In genomic region chr2:230931556-230932231, GRCh38 we compare ENCODE assay signal across 19 cellular contexts. TPM values are rescaled to one million over a fixed set of nuclear protein-coding genes. Genes with fewer than 3 reads are reported as not detected.
DNase-seq lines count a peak whose midpoint lies in the region; ATAC-seq, FAIRE-seq and TF ChIP-seq lines count a peak whose summit lies in the region.
"Had no signal": no experiment of that assay in that cellular context is flagged by ENCODE, and none has a peak within 500 bp of the region (broad histone marks: within the 10 kb centered on the region; RNA-seq: fewer than 3 reads in every experiment).

No MANE protein-coding gene starts in this region.

- H3K79me1 ChIP-seq in H9 (ENCODE audit: insufficient read depth, low read depth, low read length, poor library complexity, severe bottlenecking), result no peaks in the 10 kb centered on the region

- ATAC-seq in activated T-cell treated with anti-CD3 and anti-CD28 coated beads, Interleukin-2, amount 50 U/mL, for 72 hours (replicated peaks in 1 of 2), result no peak

- H3K56ac ChIP-seq in H9 (ENCODE audit: insufficient read length, low read depth, low read length), result no peak overlapping the region

- DNase-seq in activated T-cell treated with anti-CD3 and anti-CD28 coated beads, Interleukin-2, amount 50 U/mL, for 24 hours, result peak; percentile 31
- no peak for DNase-seq in activated T-cell treated with anti-CD3 and anti-CD28 coated beads, Interleukin-2, amount 50 U/mL, for 72 hours
- DNase-seq in H9 (peak; percentile 21), endodermal cell (peak; percentile 38), small intestine (peak; percentile 23), NCI-H1417 (lab: John Stamatoyannopoulos, UW) (no peak), epidermal melanocyte (ENCODE audit: insufficient read length, low spot score) (no peak), foreskin fibroblast (no peak)
- DNase-seq: Caco-2; effector CD8-positive, alpha-beta T cell; Karpas-422; NCI-H446 treated with DMSO at 0.1 percent for 48 hours; SHP77 treated with DMSO at 0.1 percent for 48 hours; stimulated activated CD4-positive, alpha-beta T cell treated with anti-CD3 and anti-CD28 coated beads, Interleukin-1b, Interleukin-23, amount 100 ng/mL, for 48 hours had no signal

- H2BK120ac ChIP-seq in H9 (ENCODE audit: low read depth, low read length, poor library complexity, severe bottlenecking), result no peak overlapping the region

- TF ChIP-seq CTCF in H9 (conservative IDR thresholded peaks at IDR 0.05) (no peak), endodermal cell (conservative IDR thresholded peaks at IDR 0.05) (no peak), foreskin fibroblast (IDR thresholded peaks at IDR 0.05; ENCODE audit: low read depth, low read length) (no peak)

- no peak overlapping the region for H2AK5ac ChIP-seq in H9 (ENCODE audit: insufficient read length, low read length)

- H3K27ac Mint-ChIP-seq in activated T-cell treated with anti-CD3 and anti-CD28 coated beads, Interleukin-2, amount 50 U/mL, for 24 hours, result no peak overlapping the region
- H3K27ac Mint-ChIP-seq in activated T-cell treated with anti-CD3 and anti-CD28 coated beads, Interleukin-2, amount 50 U/mL, for 72 hours, result no peak overlapping the region
- H3K27ac Mint-ChIP-seq in H9 (peak overlapping the region in 1 of 3 experiments; percentile 89; a peak in 2 of 7 replicates), endodermal cell (no peak overlapping the region)

- H4K5ac ChIP-seq in H9 (ENCODE audit: insufficient read length, low read depth, low read length), result no peak overlapping the region

- no peak overlapping the region for H2BK15ac ChIP-seq in H9 (ENCODE audit: low read depth, low read length)

- H4K8ac ChIP-seq in H9 (replicated peaks; ENCODE audit: insufficient read length, low read depth, low read length), result no peak overlapping the region

- no peak overlapping the region for H3K23ac ChIP-seq in H9 (ENCODE audit: insufficient read length, low read depth, low read length)

- H3K4me3 ChIP-seq in endodermal cell (ENCODE audit: low read length) (no peak overlapping the region), small intestine (ENCODE audit: low read depth in 1 of 2, low read length in 2 of 2) (no peak overlapping the region), foreskin fibroblast (ENCODE audit: low read depth in 1 of 2, low read length in 2 of 2) (no peak overlapping the region)
- H3K4me3 ChIP-seq: right atrium auricular region had no signal

- no peak overlapping the region for H2BK5ac ChIP-seq in H9 (ENCODE audit: insufficient read length, low read length)

- H3K14ac ChIP-seq in H9 (ENCODE audit: insufficient read depth, low read length), result peak overlapping the region; percentile 12; the same call in 1 of the 2 replicates

- no peak overlapping the region for H3T11ph ChIP-seq in H9 (ENCODE audit: low read length)

- FAIRE-seq in small intestine (lab: Jason Lieb, UNC), result no peak
- FAIRE-seq: kidney had no signal

- no peak overlapping the region for H3K9ac ChIP-seq in H9 (ENCODE audit: extremely low read depth, insufficient read length, low read length)
- H3K9ac ChIP-seq in endodermal cell (ENCODE audit: extremely low read depth, low read length, poor library complexity, severe bottlenecking), result no peak overlapping the region

- H3K9me3 ChIP-seq in H9 (ENCODE audit: control insufficient read depth, low read depth, low read length) (no peaks in the 10 kb centered on the region), endodermal cell (ENCODE audit: control insufficient read depth, low read length) (peaks cover 6% of the 10 kb centered on the region), small intestine (ENCODE audit: control insufficient read depth, low read depth) (no peaks in the 10 kb centered on the region)
- H3K9me3 ChIP-seq: Caco-2, right atrium auricular region had no signal

- H3K4me1 Mint-ChIP-seq in activated T-cell treated with anti-CD3 and anti-CD28 coated beads, Interleukin-2, amount 50 U/mL, for 24 hours (ENCODE audit: low read depth), result peaks cover 24% of the 10 kb centered on the region
- peaks cover 26% of the 10 kb centered on the region for H3K4me1 Mint-ChIP-seq in activated T-cell treated with anti-CD3 and anti-CD28 coated beads, Interleukin-2, amount 50 U/mL, for 72 hours (ENCODE audit: low read depth)
- H3K4me1 Mint-ChIP-seq in H9, result peaks cover 7 to 22% of the 10 kb centered on the region in 2 experiments
- H3K4me1 Mint-ChIP-seq in endodermal cell, result peaks cover 4% of the 10 kb centered on the region

- H3K27me3 Mint-ChIP-seq in activated T-cell treated with anti-CD3 and anti-CD28 coated beads, Interleukin-2, amount 50 U/mL, for 24 hours, result peaks cover 27% of the 10 kb centered on the region
- H3K27me3 Mint-ChIP-seq in activated T-cell treated with anti-CD3 and anti-CD28 coated beads, Interleukin-2, amount 50 U/mL, for 72 hours (ENCODE audit: low read depth), result peaks cover 28% of the 10 kb centered on the region
- H3K27me3 Mint-ChIP-seq in H9 (ENCODE audit: low read depth), result no peaks in the 10 kb centered on the region; the same call in 1 of the 2 replicates
- H3K27me3 Mint-ChIP-seq in endodermal cell (ENCODE audit: insufficient read depth), result peaks cover 1% of the 10 kb centered on the region

- peaks cover 8% of the 10 kb centered on the region for H3K36me3 Mint-ChIP-seq in activated T-cell treated with anti-CD3 and anti-CD28 coated beads, Interleukin-2, amount 50 U/mL, for 24 hours (ENCODE audit: low read depth)
- H3K36me3 Mint-ChIP-seq in activated T-cell treated with anti-CD3 and anti-CD28 coated beads, Interleukin-2, amount 50 U/mL, for 72 hours (ENCODE audit: insufficient read depth in 2 of 2), result peaks cover 9% of the 10 kb centered on the region in 2 donors
- H3K36me3 Mint-ChIP-seq in H9 (ENCODE audit: insufficient read depth in 1 of 3, low read depth in 3 of 3) (peaks cover 4 to 9% (median 4%) of the 10 kb centered on the region in 3 experiments; a peak in 5 of 7 replicates), endodermal cell (ENCODE audit: low read depth) (no peaks in the 10 kb centered on the region)

- no peak overlapping the region for H4K91ac ChIP-seq in H9 (ENCODE audit: insufficient read length, low read depth, low read length)

- no peaks in the 10 kb centered on the region for H3K79me2 ChIP-seq in H9 (ENCODE audit: insufficient read depth, low read length)

- H3K4me1 ChIP-seq in H9 (ENCODE audit: insufficient read depth, low read length) (peaks cover 2% of the 10 kb centered on the region; the same call in 1 of the 2 replicates), endodermal cell (ENCODE audit: control insufficient read depth, insufficient read depth, low read length) (no peaks in the 10 kb centered on the region), small intestine (ENCODE audit: control insufficient read depth in 2 of 2, insufficient read depth in 1 of 2, low read depth in 1 of 2, low read length in 1 of 2) (no peaks in the 10 kb centered on the region)
- H3K4me1 ChIP-seq: Caco-2 had no signal

- no peak overlapping the region for H3K27ac ChIP-seq in H9 (ENCODE audit: insufficient read length, low read depth, low read length)
- no peak overlapping the region for H3K27ac ChIP-seq in endodermal cell (ENCODE audit: low read depth, low read length)
- no peak overlapping the region for H3K27ac ChIP-seq in small intestine (ENCODE audit: low read depth in 1 of 2, low read length in 1 of 2)
- H3K27ac ChIP-seq: right atrium auricular region had no signal

- H3K18ac ChIP-seq in H9 (ENCODE audit: insufficient read length, low read depth, low read length), result no peak overlapping the region

- H4K20me1 ChIP-seq in H9 (ENCODE audit: control insufficient read depth, insufficient read depth, insufficient read length), result no peaks in the 10 kb centered on the region

- H3K4ac ChIP-seq in H9 (ENCODE audit: low read depth, low read length), result no peak overlapping the region

- no peak overlapping the region for H3K4me2 ChIP-seq in H9 (ENCODE audit: insufficient read depth, insufficient read length, low read length)

- no peak overlapping the region for H2BK12ac ChIP-seq in H9 (ENCODE audit: insufficient read length, low read depth, low read length)

- H3K23me2 ChIP-seq in H9 (ENCODE audit: insufficient read length, low read depth, low read length, poor library complexity, severe bottlenecking), result no peaks in the 10 kb centered on the region

- H3K27me3 ChIP-seq in H9 (ENCODE audit: insufficient read depth, low read length) (no peaks in the 10 kb centered on the region), endodermal cell (ENCODE audit: control insufficient read depth, insufficient read depth, low read length, poor library complexity, severe bottlenecking) (no peaks in the 10 kb centered on the region), small intestine (ENCODE audit: control insufficient read depth in 2 of 2, insufficient read depth in 2 of 2, low read length in 2 of 2) (no peaks in the 10 kb centered on the region)
- H3K27me3 ChIP-seq: right atrium auricular region had no signal

- H2AFZ ChIP-seq in H9 (ENCODE audit: low read length), result no peak overlapping the region

- no CpG with 5 or more reads among the region's 22 CpGs for WGBS in H9 (ENCODE audit: extremely low coverage, insufficient read length, low lambda C conversion rate)
- WGBS in endodermal cell (ENCODE audit: insufficient coverage in 1 of 2, insufficient read length in 1 of 2), 2 experiments, result 89 to 90% methylated on average over 4 to 22 of the region's 22 CpGs
- WGBS in small intestine, 3 donors, result 75 to 86% (median 83%) methylated on average over 22 of the region's 22 CpGs

- no peaks in the 10 kb centered on the region for H3K36me3 ChIP-seq in endodermal cell (ENCODE audit: control insufficient read depth, insufficient read depth, low read length)
- H3K36me3 ChIP-seq in small intestine (ENCODE audit: control insufficient read depth in 2 of 2, insufficient read depth in 2 of 2, low read length in 2 of 2), result no peaks in the 10 kb centered on the region
- H3K36me3 ChIP-seq: right atrium auricular region had no signal

- H2BK20ac ChIP-seq in H9 (ENCODE audit: low read depth, low read length, poor library complexity, severe bottlenecking), result no peak overlapping the region

- no peak overlapping the region for H3K4me3 Mint-ChIP-seq in activated T-cell treated with anti-CD3 and anti-CD28 coated beads, Interleukin-2, amount 50 U/mL, for 24 hours
- H3K4me3 Mint-ChIP-seq in activated T-cell treated with anti-CD3 and anti-CD28 coated beads, Interleukin-2, amount 50 U/mL, for 72 hours, result no peak overlapping the region
- no peak overlapping the region for H3K4me3 Mint-ChIP-seq in H9
- no peak overlapping the region for H3K4me3 Mint-ChIP-seq in endodermal cell
- H3K4me3 Mint-ChIP-seq: WTC11 had no signal

- H3K9me3 Mint-ChIP-seq in activated T-cell treated with anti-CD3 and anti-CD28 coated beads, Interleukin-2, amount 50 U/mL, for 24 hours, result peaks cover 12% of the 10 kb centered on the region
- H3K9me3 Mint-ChIP-seq in activated T-cell treated with anti-CD3 and anti-CD28 coated beads, Interleukin-2, amount 50 U/mL, for 72 hours, result peaks cover 7% of the 10 kb centered on the region in 2 donors
- H3K9me3 Mint-ChIP-seq in H9, result peaks cover 8 to 12% of the 10 kb centered on the region in 2 experiments
- H3K9me3 Mint-ChIP-seq in endodermal cell, result peaks cover 13% of the 10 kb centered on the region

RNA-seq across cellular contexts. Expression of gene GPR55, which starts 6.7 kb away (rescaled TPM):
- total RNA-seq in activated T-cell treated with anti-CD3 and anti-CD28 coated beads, Interleukin-2, amount 50 U/mL, for 72 hours, result 1 to 10 TPM; 6.8 to 9.8 TPM
- total RNA-seq in H9 (2021) (0.11 TPM in 1 of 2 replicates, not detected in the other), endodermal cell (1 to 10 TPM; 2.6 to 7.5 TPM)
- 0.64 TPM for polyA plus RNA-seq in endodermal cell (2013, experiment 1 of 2)
- 0.21 TPM for polyA plus RNA-seq in endodermal cell (2013, experiment 2 of 2)
- 1 to 10 TPM in 1 of 3 donors, under 1 TPM in 2; 0.22 to 1.6 (median 0.42) TPM for polyA plus RNA-seq in small intestine
- total RNA-seq: bronchial epithelial cell, Caco-2, fibroblast of lung, right atrium auricular region, WTC11 had no signal
- polyA plus RNA-seq: fibroblast of lung had no signal

Comparison
In these comparisons a context has a peak if more than half of its experiments do, and no peak if none do; other contexts are left out.
1. DNase-seq: peak in activated T-cell treated with anti-CD3 and anti-CD28 coated beads, Interleukin-2, amount 50 U/mL, for 24 hours (single experiment), H9 (single experiment), endodermal cell (single experiment) and small intestine (single experiment); none in activated T-cell treated with anti-CD3 and anti-CD28 coated beads, Interleukin-2, amount 50 U/mL, for 72 hours (0 of 2), NCI-H1417 (0 of 3), epidermal melanocyte (single experiment) and foreskin fibroblast (0 of 2).